In the genomic region with DNA sequence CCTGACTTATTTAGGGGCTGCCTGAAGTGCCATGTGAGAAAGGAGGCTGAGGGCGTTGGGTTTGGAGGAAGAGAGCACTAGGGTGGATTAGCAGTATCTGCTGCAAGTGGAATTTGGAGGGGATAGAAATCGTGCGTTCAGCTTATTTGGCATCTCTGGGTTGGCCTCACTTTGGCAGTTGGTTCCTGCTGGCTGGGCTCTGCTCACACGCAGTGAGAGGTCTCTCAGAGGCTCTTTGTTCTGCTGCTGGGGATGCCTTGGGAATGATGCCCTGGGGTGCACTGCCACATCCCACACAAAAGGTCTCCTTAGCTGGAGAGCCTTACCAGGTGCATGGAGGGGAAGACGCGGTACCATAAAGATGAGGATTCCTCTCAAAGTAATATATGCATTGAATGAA, we compare ENCODE assay signal across 10 cellular contexts. TPM values are rescaled to one million over a fixed set of nuclear protein-coding genes. Genes with fewer than 3 reads are reported as not detected.
DNase-seq lines count a peak whose midpoint lies in the region; ATAC-seq and TF ChIP-seq lines count a peak whose summit lies in the region.
"Had no signal": no experiment of that assay in that cellular context is flagged by ENCODE, and none has a peak within 500 bp of the region (broad histone marks: within the 10 kb centered on the region; RNA-seq: fewer than 3 reads in every experiment).

No MANE protein-coding gene starts in this region.

- peaks cover 41 to 44% of the 10 kb centered on the region in 2 donors for H3K4me1 ChIP-seq in thyroid gland

- H3K27ac ChIP-seq in thyroid gland: peak overlapping the region in 1 of 3 donors; percentile 59

- no peaks in the 10 kb centered on the region for H3K9me3 ChIP-seq in thyroid gland

- 71 to 73% methylated on average over 6 of the region's 6 CpGs for WGBS in thyroid gland, 2 donors

- ATAC-seq in HG03196 (IDR thresholded peaks at IDR 0.05; ENCODE audit: unreplicated experiment) (no peak), HG02763 (IDR thresholded peaks at IDR 0.05; ENCODE audit: unreplicated experiment) (no peak), GM18907 (IDR thresholded peaks at IDR 0.05; ENCODE audit: unreplicated experiment) (no peak)
- ATAC-seq: activated T-cell treated with anti-CD3 and anti-CD28 coated beads, Interleukin-2, amount 50 U/mL, for 72 hours had no signal

- no peak for TF ChIP-seq CTCF in thyroid gland (IDR thresholded peaks at IDR 0.05)

- peak; percentile 16 for DNase-seq in activated effector memory CD4-positive, alpha-beta T cell treated with anti-CD3 and anti-CD28 coated beads, Interleukin-2, amount 50 U/mL, for 16 hours
- no peak for DNase-seq in activated effector memory CD4-positive, alpha-beta T cell treated with Interleukin-2 at 50 U/mL for 16 hours
- peak; percentile 97 for DNase-seq in NCI-H69 (lab: John Stamatoyannopoulos, UW)
- DNase-seq in head of caudate nucleus: peak in 24 of 42 donors; percentile 29 to 72 (median 42)
- DNase-seq in thyroid gland: peak; percentile 24 to 47
- DNase-seq: activated T-cell treated with anti-CD3 and anti-CD28 coated beads, Interleukin-2, amount 50 U/mL, for 72 hours; DND-41 had no signal

- no peak overlapping the region for H3K4me3 ChIP-seq in thyroid gland (replicated peaks in 1 of 3)

- intact Hi-C loops in head of caudate nucleus (cut with DNase I): no loop called here
- intact Hi-C loops in thyroid gland (cut with DNase I): no loop called here

- no peaks in the 10 kb centered on the region for H3K36me3 ChIP-seq in thyroid gland

- no peaks in the 10 kb centered on the region for H3K27me3 ChIP-seq in thyroid gland

- TF ChIP-seq POLR2A in thyroid gland (IDR thresholded peaks at IDR 0.05): no peak

RNA-seq across cellular contexts. Expression of gene MICAL2, which starts 17.7 kb away (rescaled TPM):
- total RNA-seq in thyroid gland: 10 to 100 TPM; 27.4 to 63.6 (median 51.9) TPM
